8 cellular contexts compared by ENCODE assay signal in the genomic region with DNA sequence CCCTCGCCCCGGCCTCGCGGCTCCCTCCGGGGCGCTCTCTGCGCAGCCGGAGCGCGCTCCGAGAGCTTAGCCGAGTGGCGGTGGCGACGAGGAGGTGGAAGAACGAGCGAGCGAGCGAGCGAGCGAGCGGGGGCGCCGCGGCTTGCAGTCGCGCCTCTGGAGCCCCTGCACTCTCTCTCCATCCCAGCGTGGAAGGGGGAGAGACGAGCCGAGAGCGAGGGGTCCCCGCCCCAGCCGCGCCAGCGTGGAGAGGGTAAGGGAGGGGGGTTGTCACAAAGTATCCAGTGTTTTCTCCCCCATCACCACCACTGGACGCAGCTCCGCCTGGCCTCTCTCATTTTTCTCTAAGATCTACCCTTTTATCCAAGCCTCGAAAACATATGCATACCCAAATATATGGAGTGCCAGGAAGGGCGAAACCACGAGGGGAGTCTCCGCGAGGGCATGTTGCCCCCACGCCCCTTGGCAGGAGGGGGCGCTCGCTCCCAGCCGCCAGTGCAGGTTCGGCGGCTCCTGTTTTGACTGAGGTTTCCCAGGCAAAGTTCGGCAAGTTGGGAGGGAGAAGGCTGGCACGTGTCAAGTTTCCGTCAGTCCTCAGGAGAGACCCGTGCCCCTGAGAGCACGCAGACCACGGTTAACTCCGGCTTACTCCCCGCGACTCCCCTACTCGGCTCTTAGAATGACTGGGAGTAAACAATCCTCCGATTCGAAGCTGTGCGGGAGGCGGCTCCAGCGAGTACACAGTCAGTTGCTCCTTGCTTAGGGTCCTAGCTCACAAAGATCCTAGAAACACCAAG. TPM values are rescaled to one million over a fixed set of nuclear protein-coding genes. Genes with fewer than 3 reads are reported as not detected.
DNase-seq lines count a peak whose midpoint lies in the region; ATAC-seq, FAIRE-seq and TF ChIP-seq lines count a peak whose summit lies in the region.

No MANE protein-coding gene starts in this region.

- ATAC-seq in HepG2: peak; percentile 81
- no peak for ATAC-seq in HG03565 (IDR thresholded peaks at IDR 0.05; ENCODE audit: unreplicated experiment)

- H4K20me1 ChIP-seq in HepG2 (ENCODE audit: insufficient read depth, low read length): no peaks in the 10 kb centered on the region

- H3K4me1 Mint-ChIP-seq in type B pancreatic cell (ENCODE audit: unreplicated experiment): peaks cover 18% of the 10 kb centered on the region

- TF ChIP-seq EP300 in HepG2 (IDR thresholded peaks at IDR 0.05; ENCODE audit: low read depth in 2 of 2, low read length in 2 of 2) (no peak), HepG2 (CRISPR knock-in tag; IDR thresholded peaks at IDR 0.05; ENCODE audit: borderline replicate concordance) (no peak)

- peak; percentile 67 for TF ChIP-seq RAD21 in HepG2 (CRISPR knock-in tag; IDR thresholded peaks at IDR 0.05)

- H3K27ac ChIP-seq in HepG2 (ENCODE audit: extremely low read length, insufficient read depth, low read length): no peak overlapping the region

- no peak for TF ChIP-seq POLR2A in HepG2 (IDR thresholded peaks at IDR 0.05; ENCODE audit: insufficient read depth in 1 of 2, low read depth in 2 of 2, low read length in 2 of 2)

- H3K27me3 Mint-ChIP-seq in type B pancreatic cell: peaks cover 69% of the 10 kb centered on the region

- H3K36me3 Mint-ChIP-seq in type B pancreatic cell: no peaks in the 10 kb centered on the region

- TF ChIP-seq CTCF in choroid plexus epithelial cell (conservative IDR thresholded peaks at IDR 0.05; ENCODE audit: low read depth, low read length): peak; percentile 86
- TF ChIP-seq CTCF in HepG2 (CRISPR knock-in tag; IDR thresholded peaks at IDR 0.05): peak; percentile 82
- peak; percentile 78 for TF ChIP-seq CTCF in type B pancreatic cell (conservative IDR thresholded peaks at IDR 0.05)

- H3K4me3 Mint-ChIP-seq in type B pancreatic cell: peak overlapping the region; percentile 96

- peak overlapping the region; percentile 50 for H3K4me3 ChIP-seq in choroid plexus epithelial cell (ENCODE audit: low read depth, low read length)
- H3K4me3 ChIP-seq in HepG2 (replicated peaks in 1 of 3; ENCODE audit: insufficient read depth in 1 of 3, low read depth in 2 of 3, low read length in 3 of 3): peak overlapping the region; percentile 34 to 62 (median 45)

- peak overlapping the region; percentile 86 for H3K27ac Mint-ChIP-seq in type B pancreatic cell

- peaks cover 9 to 51% of the 10 kb centered on the region in 2 experiments for H3K27me3 ChIP-seq in HepG2 (ENCODE audit: control insufficient read depth in 1 of 2, insufficient read depth in 2 of 2, low read length in 2 of 2)

- H3K9me3 ChIP-seq in HepG2 (ENCODE audit: low read length): no peaks in the 10 kb centered on the region

- intact Hi-C loops in HepG2 (cut with micrococcal nuclease; ENCODE audit: unreplicated experiment): loop anchor here (5.0 to 10.0 kb wide), 2 partner anchors 70 to 348 kb away; no protein-coding TSS in a partner anchor

- WGBS in HepG2 (ENCODE audit: low lambda C conversion rate): 2% methylated on average over 38 of the region's 63 CpGs

- no peaks in the 10 kb centered on the region for H3K9me3 Mint-ChIP-seq in type B pancreatic cell

- DNase-seq in DMS 273 (lab: John Stamatoyannopoulos, UW; ENCODE audit: unreplicated experiment) (peak; percentile 88), NCI-H187 (lab: John Stamatoyannopoulos, UW) (peak; percentile 53 to 62), choroid plexus epithelial cell (ENCODE audit: low read depth) (peak; percentile 49), HepG2 (ENCODE audit: low spot score) (peak; percentile 9), type B pancreatic cell (ENCODE audit: extremely low spot score, unreplicated experiment) (peak; percentile 80), SW 1271 (lab: John Stamatoyannopoulos, UW) (no peak), foreskin melanocyte (no peak)

- H3K9ac ChIP-seq in HepG2 (ENCODE audit: insufficient read depth, low read depth, low read length): no peak overlapping the region

- H3K4me2 ChIP-seq in HepG2 (ENCODE audit: low read depth, low read length): peak overlapping the region; percentile 77

- no peak overlapping the region for H2AFZ ChIP-seq in HepG2 (ENCODE audit: low read length)

- CTCF ChIA-PET in HepG2 (lab: Yijun Ruan, JAX; ENCODE audit: low intra/inter-chr PET ratio, low total read pairs): interaction anchor here (0.7 to 1.2 kb wide), 2 partner anchors 622 to 739 kb away, joined by 3 to 4 read pairs; no protein-coding TSS in a partner anchor

- H3K79me2 ChIP-seq in HepG2 (ENCODE audit: insufficient read depth, low read length): no peaks in the 10 kb centered on the region

- H3K36me3 ChIP-seq in HepG2 (replicated peaks in 1 of 2; ENCODE audit: control insufficient read depth in 1 of 2, insufficient read depth in 2 of 2, low read length in 2 of 2): no peaks in the 10 kb centered on the region

- no peak for FAIRE-seq in HepG2 (lab: Jason Lieb, UNC)

- POLR2A ChIA-PET in HepG2 (lab: Yijun Ruan, JAX): interaction anchor here (0.5 kb wide), 1 partner anchor 41 kb away, joined by 3 read pairs; no protein-coding TSS in a partner anchor

- H3K4me1 ChIP-seq in HepG2 (ENCODE audit: insufficient read depth, low read length): peaks cover 18% of the 10 kb centered on the region

- BruUV-seq in HepG2 (replicated peaks; lab: Mats Ljungman, UMichigan): no TSS peak

- in situ Hi-C loops in HepG2 (cut with HindIII; ENCODE audit: extremely low pct_ligation_motif_present, low pct_unique_long_range_greater_than_20kb): loop anchor here (10.0 kb wide), 1 partner anchor 620 kb away; no protein-coding TSS in a partner anchor

TF ChIP-seq in HepG2, 621 proteins besides CTCF, POLR2A, EP300 and RAD21 (continues in another document):
- TF ChIP-seq TBX2 (CRISPR knock-in tag; IDR thresholded peaks at IDR 0.05; ENCODE audit: borderline replicate concordance) (peak; percentile 46; the same call in 1 of the 2 replicates), NRL (CRISPR knock-in tag; IDR thresholded peaks at IDR 0.05; ENCODE audit: borderline replicate concordance) (peak; percentile 50; the same call in 1 of the 2 replicates), HNRNPL (IDR thresholded peaks at IDR 0.05; ENCODE audit: low read depth, low read length) (0 out of 2 replicates have a peak, but pooled peaks have one; percentile 70), ZNF546 (CRISPR knock-in tag; conservative IDR thresholded peaks at IDR 0.05) (no peak), RXRA (CRISPR knock-in tag; IDR thresholded peaks at IDR 0.05) (no peak), ZNF605 (CRISPR knock-in tag; IDR thresholded peaks at IDR 0.05) (0 out of 2 replicates have a peak, but pooled peaks have one; percentile 37), MYC (CRISPR knock-in tag; IDR thresholded peaks at IDR 0.05; ENCODE audit: borderline replicate concordance) (peak; percentile 74), ATF1 (CRISPR knock-in tag; IDR thresholded peaks at IDR 0.05) (no peak), ZNF891 (CRISPR knock-in tag; IDR thresholded peaks at IDR 0.05) (peak; percentile 72; the same call in 1 of the 2 replicates)
- TF ChIP-seq, protein P1, sequence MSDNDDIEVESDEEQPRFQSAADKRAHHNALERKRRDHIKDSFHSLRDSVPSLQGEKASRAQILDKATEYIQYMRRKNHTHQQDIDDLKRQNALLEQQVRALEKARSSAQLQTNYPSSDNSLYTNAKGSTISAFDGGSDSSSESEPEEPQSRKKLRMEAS (IDR thresholded peaks at IDR 0.05): peak; percentile 67
- TF ChIP-seq, protein P2, sequence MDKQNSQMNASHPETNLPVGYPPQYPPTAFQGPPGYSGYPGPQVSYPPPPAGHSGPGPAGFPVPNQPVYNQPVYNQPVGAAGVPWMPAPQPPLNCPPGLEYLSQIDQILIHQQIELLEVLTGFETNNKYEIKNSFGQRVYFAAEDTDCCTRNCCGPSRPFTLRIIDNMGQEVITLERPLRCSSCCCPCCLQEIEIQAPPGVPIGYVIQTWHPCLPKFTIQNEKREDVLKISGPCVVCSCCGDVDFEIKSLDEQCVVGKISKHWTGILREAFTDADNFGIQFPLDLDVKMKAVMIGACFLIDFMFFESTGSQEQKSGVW (CRISPR knock-in tag; IDR thresholded peaks at IDR 0.05; ENCODE audit: borderline replicate concordance): no peak

RNA-seq across cellular contexts. Expression of a gene that starts 0.6 kb away (rescaled TPM):
- total RNA-seq in HepG2 (2016; rRNA removed; fragmentation: Illumina TruSeq; extraction: Trizol) (0.08 and 0.13 TPM in 2 replicates), type B pancreatic cell (ENCODE audit: low replicate concordance) (7.2 and 7.3 TPM in 2 replicates)
- 0.53 TPM in 1 of 2 replicates, not detected in the other for total RNA-seq in HepG2 (2016; cell fraction: cytosol; rRNA removed; fragmentation: Illumina TruSeq; extraction: Trizol; ENCODE audit: low read depth)
- 0.19 TPM in 1 of 2 replicates, not detected in the other for total RNA-seq in HepG2 (2016; cell fraction: insoluble cytoplasmic fraction; rRNA removed; fragmentation: Illumina TruSeq; extraction: Trizol)
- 0.10 and 0.37 TPM in 2 replicates for total RNA-seq in HepG2 (2016; cell fraction: membrane; rRNA removed; fragmentation: Illumina TruSeq; extraction: Trizol)
- total RNA-seq in HepG2 (2016; cell fraction: nucleus; rRNA removed; fragmentation: Illumina TruSeq; extraction: Trizol): not detected in 2 replicates
- polyA plus RNA-seq in HepG2 (2011; rRNA removed): 0.03 and 0.04 TPM in 2 replicates
- 0.01 TPM in 2 replicates for polyA plus RNA-seq in HepG2 (2011; cell fraction: cytosol; rRNA removed)
- polyA plus RNA-seq in HepG2 (2011; cell fraction: nucleus; rRNA removed): 0.03 and 0.06 TPM in 2 replicates
- polyA plus RNA-seq in HepG2 (2012): 0.09 and 0.16 TPM in 2 replicates
- 0.37 and 0.38 TPM in 2 replicates for polyA plus RNA-seq in HepG2 (2016; cell fraction: cytosol; fragmentation: Illumina TruSeq; extraction: Trizol; ENCODE audit: low read depth)
- polyA plus RNA-seq in HepG2 (2016; cell fraction: insoluble cytoplasmic fraction; fragmentation: Illumina TruSeq; extraction: Trizol; ENCODE audit: low read depth): 0.43 TPM in 1 of 2 replicates, not detected in the other
- 0.12 and 0.39 TPM in 2 replicates for polyA plus RNA-seq in HepG2 (2016; cell fraction: membrane; fragmentation: Illumina TruSeq; extraction: Trizol; ENCODE audit: low read depth)
- polyA plus RNA-seq in HepG2 (2016; cell fraction: nucleus; fragmentation: Illumina TruSeq; extraction: Trizol; ENCODE audit: insufficient read depth, low read depth): 0.08 TPM in 1 of 2 replicates, not detected in the other
- polyA minus RNA-seq in HepG2 (2011; rRNA and poly(A)+ RNA removed; ENCODE audit: low replicate concordance): not detected in 2 replicates
- not detected in 2 replicates for polyA minus RNA-seq in HepG2 (2011; cell fraction: cytosol; rRNA and poly(A)+ RNA removed)
- 0.26 and 0.75 TPM in 2 replicates for polyA minus RNA-seq in HepG2 (2011; cell fraction: nucleus; rRNA and poly(A)+ RNA removed)

Comparison
In these comparisons a context has a peak if more than half of its experiments do, and no peak if none do; other contexts are left out.
1. DNase-seq: peak in DMS 273 (single experiment), NCI-H187 (2 of 2), choroid plexus epithelial cell (single experiment), HepG2 (single experiment) and type B pancreatic cell (single experiment); none in SW 1271 (0 of 2) and foreskin melanocyte (single experiment).
2. Peak in every context shown above with its lines, with median percentiles within 50 percentile points of each other: CTCF ChIP-seq.